ENCODE assay signal across 1 cellular context in the genomic region with DNA sequence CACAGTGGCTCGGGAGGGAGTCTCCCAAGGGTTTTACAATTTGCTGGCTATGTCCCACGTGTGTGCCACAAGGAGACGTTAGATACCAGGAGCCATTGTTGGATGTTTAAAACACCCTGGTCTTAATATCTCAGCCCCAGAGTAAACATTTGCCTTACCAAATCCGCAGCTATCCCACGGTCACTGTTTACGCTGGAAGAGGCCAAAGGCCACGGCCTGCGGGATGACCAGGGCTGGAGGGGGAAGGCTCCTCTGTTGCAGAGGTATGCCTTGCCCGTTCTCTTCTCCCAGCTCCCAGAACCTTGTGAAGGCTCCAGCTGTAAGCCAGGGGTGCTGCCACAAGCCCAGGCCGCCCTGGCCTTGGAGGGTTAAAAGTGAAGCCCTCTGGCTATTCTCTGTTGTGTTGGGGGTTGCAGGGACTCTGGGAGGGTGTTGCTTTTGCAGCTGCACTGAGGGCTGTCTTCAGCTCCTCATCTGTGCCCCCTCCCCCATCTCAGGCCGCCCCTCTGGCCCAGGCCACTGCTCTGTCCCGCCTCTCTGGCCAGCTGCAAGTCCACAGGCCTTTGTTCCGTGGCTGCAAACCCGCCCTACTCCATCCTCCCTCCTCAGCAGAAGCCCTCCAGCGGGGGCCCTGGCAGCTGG.
TF ChIP-seq lines count a peak whose summit lies in the region.

No MANE protein-coding gene starts in this region.

TF ChIP-seq in HepG2, 621 proteins besides CTCF, POLR2A, EP300 and RAD21 (continued from another document and continues in another):
- TF ChIP-seq, protein P1, sequence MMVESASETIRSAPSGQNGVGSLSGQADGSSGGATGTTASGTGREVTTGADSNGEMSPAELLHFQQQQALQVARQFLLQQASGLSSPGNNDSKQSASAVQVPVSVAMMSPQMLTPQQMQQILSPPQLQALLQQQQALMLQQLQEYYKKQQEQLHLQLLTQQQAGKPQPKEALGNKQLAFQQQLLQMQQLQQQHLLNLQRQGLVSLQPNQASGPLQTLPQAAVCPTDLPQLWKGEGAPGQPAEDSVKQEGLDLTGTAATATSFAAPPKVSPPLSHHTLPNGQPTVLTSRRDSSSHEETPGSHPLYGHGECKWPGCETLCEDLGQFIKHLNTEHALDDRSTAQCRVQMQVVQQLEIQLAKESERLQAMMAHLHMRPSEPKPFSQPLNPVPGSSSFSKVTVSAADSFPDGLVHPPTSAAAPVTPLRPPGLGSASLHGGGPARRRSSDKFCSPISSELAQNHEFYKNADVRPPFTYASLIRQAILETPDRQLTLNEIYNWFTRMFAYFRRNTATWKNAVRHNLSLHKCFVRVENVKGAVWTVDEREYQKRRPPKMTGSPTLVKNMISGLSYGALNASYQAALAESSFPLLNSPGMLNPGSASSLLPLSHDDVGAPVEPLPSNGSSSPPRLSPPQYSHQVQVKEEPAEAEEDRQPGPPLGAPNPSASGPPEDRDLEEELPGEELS (CRISPR knock-in tag; IDR thresholded peaks at IDR 0.05) = peak; percentile 78
- TF ChIP-seq ZNF260 (CRISPR knock-in tag; IDR thresholded peaks at IDR 0.05; ENCODE audit: borderline replicate concordance, low read depth) (no peak), ZNF7 (CRISPR knock-in tag; IDR thresholded peaks at IDR 0.05) (no peak), TCF12 (IDR thresholded peaks at IDR 0.05) (no peak), TCF12 (CRISPR knock-in tag; IDR thresholded peaks at IDR 0.05) (0 out of 2 replicates have a peak, but pooled peaks have one; percentile 25), BHLHE40 (IDR thresholded peaks at IDR 0.05; ENCODE audit: low read length) (no peak), CENPX (CRISPR knock-in tag; IDR thresholded peaks at IDR 0.05) (no peak), TOPORS (CRISPR knock-in tag; IDR thresholded peaks at IDR 0.05) (no peak), MTF2 (CRISPR knock-in tag; IDR thresholded peaks at IDR 0.05; ENCODE audit: borderline replicate concordance) (no peak), REXO4 (CRISPR knock-in tag; IDR thresholded peaks at IDR 0.05; ENCODE audit: borderline replicate concordance) (no peak), ARHGAP35 (CRISPR knock-in tag; IDR thresholded peaks at IDR 0.05; ENCODE audit: borderline replicate concordance) (peak; percentile 34; the same call in 1 of the 2 replicates), FOSL1 (CRISPR knock-in tag; IDR thresholded peaks at IDR 0.05; ENCODE audit: borderline replicate concordance) (no peak), KDM2A (CRISPR knock-in tag; IDR thresholded peaks at IDR 0.05; ENCODE audit: borderline replicate concordance, low read depth) (peak; percentile 46; the same call in 1 of the 2 replicates), SMAD3 (CRISPR knock-in tag; IDR thresholded peaks at IDR 0.05) (no peak), TP53 (CRISPR knock-in tag; conservative IDR thresholded peaks at IDR 0.05) (no peak), ZNF510 (CRISPR knock-in tag; IDR thresholded peaks at IDR 0.05; ENCODE audit: low read depth) (no peak), PHF21A (CRISPR knock-in tag; IDR thresholded peaks at IDR 0.05) (peak; percentile 91)
- TF ChIP-seq, protein P2, sequence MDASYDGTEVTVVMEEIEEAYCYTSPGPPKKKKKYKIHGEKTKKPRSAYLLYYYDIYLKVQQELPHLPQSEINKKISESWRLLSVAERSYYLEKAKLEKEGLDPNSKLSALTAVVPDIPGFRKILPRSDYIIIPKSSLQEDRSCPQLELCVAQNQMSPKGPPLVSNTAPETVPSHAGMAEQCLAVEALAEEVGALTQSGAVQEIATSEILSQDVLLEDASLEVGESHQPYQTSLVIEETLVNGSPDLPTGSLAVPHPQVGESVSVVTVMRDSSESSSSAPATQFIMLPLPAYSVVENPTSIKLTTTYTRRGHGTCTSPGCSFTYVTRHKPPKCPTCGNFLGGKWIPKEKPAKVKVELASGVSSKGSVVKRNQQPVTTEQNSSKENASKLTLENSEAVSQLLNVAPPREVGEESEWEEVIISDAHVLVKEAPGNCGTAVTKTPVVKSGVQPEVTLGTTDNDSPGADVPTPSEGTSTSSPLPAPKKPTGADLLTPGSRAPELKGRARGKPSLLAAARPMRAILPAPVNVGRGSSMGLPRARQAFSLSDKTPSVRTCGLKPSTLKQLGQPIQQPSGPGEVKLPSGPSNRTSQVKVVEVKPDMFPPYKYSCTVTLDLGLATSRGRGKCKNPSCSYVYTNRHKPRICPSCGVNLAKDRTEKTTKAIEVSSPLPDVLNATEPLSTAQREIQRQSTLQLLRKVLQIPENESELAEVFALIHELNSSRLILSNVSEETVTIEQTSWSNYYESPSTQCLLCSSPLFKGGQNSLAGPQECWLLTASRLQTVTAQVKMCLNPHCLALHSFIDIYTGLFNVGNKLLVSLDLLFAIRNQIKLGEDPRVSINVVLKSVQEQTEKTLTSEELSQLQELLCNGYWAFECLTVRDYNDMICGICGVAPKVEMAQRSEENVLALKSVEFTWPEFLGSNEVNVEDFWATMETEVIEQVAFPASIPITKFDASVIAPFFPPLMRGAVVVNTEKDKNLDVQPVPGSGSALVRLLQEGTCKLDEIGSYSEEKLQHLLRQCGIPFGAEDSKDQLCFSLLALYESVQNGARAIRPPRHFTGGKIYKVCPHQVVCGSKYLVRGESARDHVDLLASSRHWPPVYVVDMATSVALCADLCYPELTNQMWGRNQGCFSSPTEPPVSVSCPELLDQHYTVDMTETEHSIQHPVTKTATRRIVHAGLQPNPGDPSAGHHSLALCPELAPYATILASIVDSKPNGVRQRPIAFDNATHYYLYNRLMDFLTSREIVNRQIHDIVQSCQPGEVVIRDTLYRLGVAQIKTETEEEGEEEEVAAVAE (CRISPR knock-in tag; IDR thresholded peaks at IDR 0.05; ENCODE audit: borderline replicate concordance) = no peak
- TF ChIP-seq, protein P3, sequence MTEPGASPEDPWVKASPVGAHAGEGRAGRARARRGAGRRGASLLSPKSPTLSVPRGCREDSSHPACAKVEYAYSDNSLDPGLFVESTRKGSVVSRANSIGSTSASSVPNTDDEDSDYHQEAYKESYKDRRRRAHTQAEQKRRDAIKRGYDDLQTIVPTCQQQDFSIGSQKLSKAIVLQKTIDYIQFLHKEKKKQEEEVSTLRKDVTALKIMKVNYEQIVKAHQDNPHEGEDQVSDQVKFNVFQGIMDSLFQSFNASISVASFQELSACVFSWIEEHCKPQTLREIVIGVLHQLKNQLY (CRISPR knock-in tag; IDR thresholded peaks at IDR 0.05) = peak; percentile 33
- TF ChIP-seq, protein P4, sequence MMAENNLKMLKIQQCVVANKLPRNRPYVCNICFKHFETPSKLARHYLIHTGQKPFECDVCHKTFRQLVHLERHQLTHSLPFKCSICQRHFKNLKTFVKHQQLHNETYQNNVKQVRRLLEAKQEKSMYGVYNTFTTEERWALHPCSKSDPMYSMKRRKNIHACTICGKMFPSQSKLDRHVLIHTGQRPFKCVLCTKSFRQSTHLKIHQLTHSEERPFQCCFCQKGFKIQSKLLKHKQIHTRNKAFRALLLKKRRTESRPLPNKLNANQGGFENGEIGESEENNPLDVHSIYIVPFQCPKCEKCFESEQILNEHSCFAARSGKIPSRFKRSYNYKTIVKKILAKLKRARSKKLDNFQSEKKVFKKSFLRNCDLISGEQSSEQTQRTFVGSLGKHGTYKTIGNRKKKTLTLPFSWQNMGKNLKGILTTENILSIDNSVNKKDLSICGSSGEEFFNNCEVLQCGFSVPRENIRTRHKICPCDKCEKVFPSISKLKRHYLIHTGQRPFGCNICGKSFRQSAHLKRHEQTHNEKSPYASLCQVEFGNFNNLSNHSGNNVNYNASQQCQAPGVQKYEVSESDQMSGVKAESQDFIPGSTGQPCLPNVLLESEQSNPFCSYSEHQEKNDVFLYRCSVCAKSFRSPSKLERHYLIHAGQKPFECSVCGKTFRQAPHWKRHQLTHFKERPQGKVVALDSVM (CRISPR knock-in tag; IDR thresholded peaks at IDR 0.05) = no peak
- TF ChIP-seq, protein P5, sequence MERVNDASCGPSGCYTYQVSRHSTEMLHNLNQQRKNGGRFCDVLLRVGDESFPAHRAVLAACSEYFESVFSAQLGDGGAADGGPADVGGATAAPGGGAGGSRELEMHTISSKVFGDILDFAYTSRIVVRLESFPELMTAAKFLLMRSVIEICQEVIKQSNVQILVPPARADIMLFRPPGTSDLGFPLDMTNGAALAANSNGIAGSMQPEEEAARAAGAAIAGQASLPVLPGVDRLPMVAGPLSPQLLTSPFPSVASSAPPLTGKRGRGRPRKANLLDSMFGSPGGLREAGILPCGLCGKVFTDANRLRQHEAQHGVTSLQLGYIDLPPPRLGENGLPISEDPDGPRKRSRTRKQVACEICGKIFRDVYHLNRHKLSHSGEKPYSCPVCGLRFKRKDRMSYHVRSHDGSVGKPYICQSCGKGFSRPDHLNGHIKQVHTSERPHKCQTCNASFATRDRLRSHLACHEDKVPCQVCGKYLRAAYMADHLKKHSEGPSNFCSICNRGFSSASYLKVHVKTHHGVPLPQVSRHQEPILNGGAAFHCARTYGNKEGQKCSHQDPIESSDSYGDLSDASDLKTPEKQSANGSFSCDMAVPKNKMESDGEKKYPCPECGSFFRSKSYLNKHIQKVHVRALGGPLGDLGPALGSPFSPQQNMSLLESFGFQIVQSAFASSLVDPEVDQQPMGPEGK (CRISPR knock-in tag; IDR thresholded peaks at IDR 0.05) = peak; percentile 69
- TF ChIP-seq, protein P6, sequence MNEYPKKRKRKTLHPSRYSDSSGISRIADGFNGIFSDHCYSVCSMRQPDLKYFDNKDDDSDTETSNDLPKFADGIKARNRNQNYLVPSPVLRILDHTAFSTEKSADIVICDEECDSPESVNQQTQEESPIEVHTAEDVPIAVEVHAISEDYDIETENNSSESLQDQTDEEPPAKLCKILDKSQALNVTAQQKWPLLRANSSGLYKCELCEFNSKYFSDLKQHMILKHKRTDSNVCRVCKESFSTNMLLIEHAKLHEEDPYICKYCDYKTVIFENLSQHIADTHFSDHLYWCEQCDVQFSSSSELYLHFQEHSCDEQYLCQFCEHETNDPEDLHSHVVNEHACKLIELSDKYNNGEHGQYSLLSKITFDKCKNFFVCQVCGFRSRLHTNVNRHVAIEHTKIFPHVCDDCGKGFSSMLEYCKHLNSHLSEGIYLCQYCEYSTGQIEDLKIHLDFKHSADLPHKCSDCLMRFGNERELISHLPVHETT (CRISPR knock-in tag; conservative IDR thresholded peaks at IDR 0.05) = no peak
- TF ChIP-seq, protein P7, sequence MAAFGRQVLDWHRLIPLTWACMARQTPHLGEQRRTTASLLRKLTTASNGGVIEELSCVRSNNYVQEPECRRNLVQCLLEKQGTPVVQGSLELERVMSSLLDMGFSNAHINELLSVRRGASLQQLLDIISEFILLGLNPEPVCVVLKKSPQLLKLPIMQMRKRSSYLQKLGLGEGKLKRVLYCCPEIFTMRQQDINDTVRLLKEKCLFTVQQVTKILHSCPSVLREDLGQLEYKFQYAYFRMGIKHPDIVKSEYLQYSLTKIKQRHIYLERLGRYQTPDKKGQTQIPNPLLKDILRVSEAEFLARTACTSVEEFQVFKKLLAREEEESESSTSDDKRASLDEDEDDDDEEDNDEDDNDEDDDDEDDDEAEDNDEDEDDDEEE (CRISPR knock-in tag; IDR thresholded peaks at IDR 0.05) = no peak
- TF ChIP-seq, protein P8, sequence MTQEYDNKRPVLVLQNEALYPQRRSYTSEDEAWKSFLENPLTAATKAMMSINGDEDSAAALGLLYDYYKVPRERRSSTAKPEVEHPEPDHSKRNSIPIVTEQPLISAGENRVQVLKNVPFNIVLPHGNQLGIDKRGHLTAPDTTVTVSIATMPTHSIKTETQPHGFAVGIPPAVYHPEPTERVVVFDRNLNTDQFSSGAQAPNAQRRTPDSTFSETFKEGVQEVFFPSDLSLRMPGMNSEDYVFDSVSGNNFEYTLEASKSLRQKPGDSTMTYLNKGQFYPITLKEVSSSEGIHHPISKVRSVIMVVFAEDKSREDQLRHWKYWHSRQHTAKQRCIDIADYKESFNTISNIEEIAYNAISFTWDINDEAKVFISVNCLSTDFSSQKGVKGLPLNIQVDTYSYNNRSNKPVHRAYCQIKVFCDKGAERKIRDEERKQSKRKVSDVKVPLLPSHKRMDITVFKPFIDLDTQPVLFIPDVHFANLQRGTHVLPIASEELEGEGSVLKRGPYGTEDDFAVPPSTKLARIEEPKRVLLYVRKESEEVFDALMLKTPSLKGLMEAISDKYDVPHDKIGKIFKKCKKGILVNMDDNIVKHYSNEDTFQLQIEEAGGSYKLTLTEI (CRISPR knock-in tag; conservative IDR thresholded peaks at IDR 0.05) = no peak
- TF ChIP-seq, protein P9, sequence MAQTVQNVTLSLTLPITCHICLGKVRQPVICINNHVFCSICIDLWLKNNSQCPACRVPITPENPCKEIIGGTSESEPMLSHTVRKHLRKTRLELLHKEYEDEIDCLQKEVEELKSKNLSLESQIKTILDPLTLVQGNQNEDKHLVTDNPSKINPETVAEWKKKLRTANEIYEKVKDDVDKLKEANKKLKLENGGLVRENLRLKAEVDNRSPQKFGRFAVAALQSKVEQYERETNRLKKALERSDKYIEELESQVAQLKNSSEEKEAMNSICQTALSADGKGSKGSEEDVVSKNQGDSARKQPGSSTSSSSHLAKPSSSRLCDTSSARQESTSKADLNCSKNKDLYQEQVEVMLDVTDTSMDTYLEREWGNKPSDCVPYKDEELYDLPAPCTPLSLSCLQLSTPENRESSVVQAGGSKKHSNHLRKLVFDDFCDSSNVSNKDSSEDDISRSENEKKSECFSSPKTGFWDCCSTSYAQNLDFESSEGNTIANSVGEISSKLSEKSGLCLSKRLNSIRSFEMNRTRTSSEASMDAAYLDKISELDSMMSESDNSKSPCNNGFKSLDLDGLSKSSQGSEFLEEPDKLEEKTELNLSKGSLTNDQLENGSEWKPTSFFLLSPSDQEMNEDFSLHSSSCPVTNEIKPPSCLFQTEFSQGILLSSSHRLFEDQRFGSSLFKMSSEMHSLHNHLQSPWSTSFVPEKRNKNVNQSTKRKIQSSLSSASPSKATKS (CRISPR knock-in tag; IDR thresholded peaks at IDR 0.05) = no peak
- TF ChIP-seq, protein P10, sequence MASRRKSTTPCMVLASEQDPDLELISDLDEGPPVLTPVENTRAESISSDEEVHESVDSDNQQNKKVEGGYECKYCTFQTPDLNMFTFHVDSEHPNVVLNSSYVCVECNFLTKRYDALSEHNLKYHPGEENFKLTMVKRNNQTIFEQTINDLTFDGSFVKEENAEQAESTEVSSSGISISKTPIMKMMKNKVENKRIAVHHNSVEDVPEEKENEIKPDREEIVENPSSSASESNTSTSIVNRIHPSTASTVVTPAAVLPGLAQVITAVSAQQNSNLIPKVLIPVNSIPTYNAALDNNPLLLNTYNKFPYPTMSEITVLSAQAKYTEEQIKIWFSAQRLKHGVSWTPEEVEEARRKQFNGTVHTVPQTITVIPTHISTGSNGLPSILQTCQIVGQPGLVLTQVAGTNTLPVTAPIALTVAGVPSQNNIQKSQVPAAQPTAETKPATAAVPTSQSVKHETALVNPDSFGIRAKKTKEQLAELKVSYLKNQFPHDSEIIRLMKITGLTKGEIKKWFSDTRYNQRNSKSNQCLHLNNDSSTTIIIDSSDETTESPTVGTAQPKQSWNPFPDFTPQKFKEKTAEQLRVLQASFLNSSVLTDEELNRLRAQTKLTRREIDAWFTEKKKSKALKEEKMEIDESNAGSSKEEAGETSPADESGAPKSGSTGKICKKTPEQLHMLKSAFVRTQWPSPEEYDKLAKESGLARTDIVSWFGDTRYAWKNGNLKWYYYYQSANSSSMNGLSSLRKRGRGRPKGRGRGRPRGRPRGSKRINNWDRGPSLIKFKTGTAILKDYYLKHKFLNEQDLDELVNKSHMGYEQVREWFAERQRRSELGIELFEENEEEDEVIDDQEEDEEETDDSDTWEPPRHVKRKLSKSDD (CRISPR knock-in tag; IDR thresholded peaks at IDR 0.05; ENCODE audit: low read depth) = no peak
